In the genomic region with DNA sequence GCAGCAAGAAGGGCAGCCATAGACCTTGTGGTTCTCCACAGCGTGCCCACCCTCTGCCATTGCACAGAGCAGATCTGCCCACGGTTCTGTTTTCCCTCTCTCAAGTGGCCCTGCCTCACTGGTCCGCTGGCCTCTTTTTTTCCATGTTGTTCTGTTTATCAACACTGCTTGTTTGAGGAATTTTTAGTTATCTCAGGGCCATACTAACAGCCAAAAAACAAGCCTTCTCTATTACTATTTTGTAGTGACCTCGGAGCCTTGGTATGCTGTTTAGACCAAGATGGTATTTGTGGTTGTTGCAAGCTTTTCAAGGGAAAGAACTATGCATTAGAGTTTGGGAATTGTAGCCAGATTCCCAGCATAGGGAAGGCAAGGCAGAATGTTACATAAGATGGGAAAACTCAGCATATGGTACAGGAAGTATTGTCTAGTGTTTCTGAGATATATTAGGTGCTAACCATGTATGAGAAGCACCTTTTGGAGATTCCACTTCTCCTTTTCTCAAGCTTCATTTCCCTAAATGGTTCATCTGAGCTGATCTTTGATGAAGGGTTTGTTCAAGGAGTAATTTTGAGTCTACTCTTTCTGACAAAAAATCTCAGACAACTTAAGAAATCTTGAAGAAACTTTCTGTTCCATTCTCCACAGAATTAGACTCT, we compare ENCODE assay signal across 1 cellular context.
A peak's percentile ranks its signal among the peaks of the same experiment; 100 is the strongest.
TF ChIP-seq lines count a peak whose summit lies in the region.

No MANE protein-coding gene starts in this region.

TF ChIP-seq in GM12878, 131 proteins besides CTCF, POLR2A, EP300 and RAD21:
- TF ChIP-seq MTA2 (IDR thresholded peaks at IDR 0.05; ENCODE audit: low read depth): peak; percentile 33; the same call in 1 of the 2 replicates
- peak; percentile 46; the same call in 1 of the 2 replicates for TF ChIP-seq IKZF1 (conservative IDR thresholded peaks at IDR 0.05)
- peak; percentile 97 for TF ChIP-seq SPI1 (IDR thresholded peaks at IDR 0.05; ENCODE audit: borderline replicate concordance, insufficient read depth, low read depth, low read length)
- TF ChIP-seq, protein P1, sequence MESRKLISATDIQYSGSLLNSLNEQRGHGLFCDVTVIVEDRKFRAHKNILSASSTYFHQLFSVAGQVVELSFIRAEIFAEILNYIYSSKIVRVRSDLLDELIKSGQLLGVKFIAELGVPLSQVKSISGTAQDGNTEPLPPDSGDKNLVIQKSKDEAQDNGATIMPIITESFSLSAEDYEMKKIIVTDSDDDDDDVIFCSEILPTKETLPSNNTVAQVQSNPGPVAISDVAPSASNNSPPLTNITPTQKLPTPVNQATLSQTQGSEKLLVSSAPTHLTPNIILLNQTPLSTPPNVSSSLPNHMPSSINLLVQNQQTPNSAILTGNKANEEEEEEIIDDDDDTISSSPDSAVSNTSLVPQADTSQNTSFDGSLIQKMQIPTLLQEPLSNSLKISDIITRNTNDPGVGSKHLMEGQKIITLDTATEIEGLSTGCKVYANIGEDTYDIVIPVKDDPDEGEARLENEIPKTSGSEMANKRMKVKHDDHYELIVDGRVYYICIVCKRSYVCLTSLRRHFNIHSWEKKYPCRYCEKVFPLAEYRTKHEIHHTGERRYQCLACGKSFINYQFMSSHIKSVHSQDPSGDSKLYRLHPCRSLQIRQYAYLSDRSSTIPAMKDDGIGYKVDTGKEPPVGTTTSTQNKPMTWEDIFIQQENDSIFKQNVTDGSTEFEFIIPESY (IDR thresholded peaks at IDR 0.05): no peak
- peak; percentile 57 to 72; a peak in 3 of 4 replicates for TF ChIP-seq IKZF2 (IDR thresholded peaks at IDR 0.05)
- TF ChIP-seq, protein P2, sequence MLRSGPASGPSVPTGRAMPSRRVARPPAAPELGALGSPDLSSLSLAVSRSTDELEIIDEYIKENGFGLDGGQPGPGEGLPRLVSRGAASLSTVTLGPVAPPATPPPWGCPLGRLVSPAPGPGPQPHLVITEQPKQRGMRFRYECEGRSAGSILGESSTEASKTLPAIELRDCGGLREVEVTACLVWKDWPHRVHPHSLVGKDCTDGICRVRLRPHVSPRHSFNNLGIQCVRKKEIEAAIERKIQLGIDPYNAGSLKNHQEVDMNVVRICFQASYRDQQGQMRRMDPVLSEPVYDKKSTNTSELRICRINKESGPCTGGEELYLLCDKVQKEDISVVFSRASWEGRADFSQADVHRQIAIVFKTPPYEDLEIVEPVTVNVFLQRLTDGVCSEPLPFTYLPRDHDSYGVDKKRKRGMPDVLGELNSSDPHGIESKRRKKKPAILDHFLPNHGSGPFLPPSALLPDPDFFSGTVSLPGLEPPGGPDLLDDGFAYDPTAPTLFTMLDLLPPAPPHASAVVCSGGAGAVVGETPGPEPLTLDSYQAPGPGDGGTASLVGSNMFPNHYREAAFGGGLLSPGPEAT (IDR thresholded peaks at IDR 0.05; ENCODE audit: low read depth): 0 out of 2 replicates have a peak, but pooled peaks have one; percentile 25
- TF ChIP-seq EED (IDR thresholded peaks at IDR 0.05; ENCODE audit: low read depth): 0 out of 2 replicates have a peak, but pooled peaks have one; percentile 27
- 0 out of 2 replicates have a peak, but pooled peaks have one; percentile 13 for TF ChIP-seq RUNX3 (IDR thresholded peaks at IDR 0.05; ENCODE audit: low read length)
- TF ChIP-seq DPF2 (IDR thresholded peaks at IDR 0.05): no peak
- TF ChIP-seq, protein P3, sequence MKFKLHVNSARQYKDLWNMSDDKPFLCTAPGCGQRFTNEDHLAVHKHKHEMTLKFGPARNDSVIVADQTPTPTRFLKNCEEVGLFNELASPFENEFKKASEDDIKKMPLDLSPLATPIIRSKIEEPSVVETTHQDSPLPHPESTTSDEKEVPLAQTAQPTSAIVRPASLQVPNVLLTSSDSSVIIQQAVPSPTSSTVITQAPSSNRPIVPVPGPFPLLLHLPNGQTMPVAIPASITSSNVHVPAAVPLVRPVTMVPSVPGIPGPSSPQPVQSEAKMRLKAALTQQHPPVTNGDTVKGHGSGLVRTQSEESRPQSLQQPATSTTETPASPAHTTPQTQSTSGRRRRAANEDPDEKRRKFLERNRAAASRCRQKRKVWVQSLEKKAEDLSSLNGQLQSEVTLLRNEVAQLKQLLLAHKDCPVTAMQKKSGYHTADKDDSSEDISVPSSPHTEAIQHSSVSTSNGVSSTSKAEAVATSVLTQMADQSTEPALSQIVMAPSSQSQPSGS (IDR thresholded peaks at IDR 0.05; ENCODE audit: low read length): peak; percentile 61
- TF ChIP-seq WRNIP1 (IDR thresholded peaks at IDR 0.05; ENCODE audit: borderline replicate concordance, low read depth, low read length): no peak
